ENCODE assay signal across 8 cellular contexts in genomic region chr17:39980402-39981206, GRCh38. TPM values are rescaled to one million over a fixed set of nuclear protein-coding genes. Genes with fewer than 3 reads are reported as not detected.
DNase-seq lines count a peak whose midpoint lies in the region; ATAC-seq and TF ChIP-seq lines count a peak whose summit lies in the region.

Gene PSMD3 (plus strand): TSS chr17:39980807. CDS start chr17:39980971, 164 bp downstream.

- under 1% methylated on average over 34 of the region's 82 CpGs for WGBS in SK-N-SH (ENCODE audit: low lambda C conversion rate)
- 0% methylated on average over 8 of the region's 82 CpGs; no CpG with 5 or more reads in 1 of the 2 donors for WGBS in gastroesophageal sphincter (ENCODE audit: low coverage in 1 of 2), 2 donors

- H3K9ac ChIP-seq in SK-N-SH: peak within 1 kb of the TSS; percentile 97

- H3K4me2 ChIP-seq in SK-N-SH: peak within 1 kb of the TSS; percentile 94

- H3K9me3 ChIP-seq in SK-N-SH (no peaks in the 10 kb centered on the region), gastroesophageal sphincter (no peaks in the 10 kb centered on the region)

- H3K4me1 ChIP-seq in SK-N-SH (ENCODE audit: control insufficient read depth in 1 of 2, insufficient read depth in 2 of 2, low read depth in 1 of 2, low read length in 1 of 2) (peaks cover 8% of the 10 kb centered on the region in 2 experiments), gastroesophageal sphincter (peaks cover 0 to 38% (median 17%) of the 10 kb centered on the region in 3 donors)

- H3K27ac ChIP-seq in SK-N-SH (ENCODE audit: low read depth in 2 of 2, low read length in 1 of 2): peak within 1 kb of the TSS; percentile 74 to 78
- H3K27ac ChIP-seq in gastroesophageal sphincter: peak within 1 kb of the TSS; percentile 89 to 98 (median 94)

- TF ChIP-seq RAD21 in SK-N-SH (IDR thresholded peaks at IDR 0.05; ENCODE audit: low read length): peak; percentile 89

- POLR2A ChIA-PET in SK-N-SH (lab: Yijun Ruan, JAX): interaction anchor here (0.6 to 1.9 kb wide), 7 partner anchors 8 to 133 kb away, joined by 3 to 13 read pairs (median 5); no protein-coding TSS in a partner anchor

- H3K27me3 ChIP-seq in SK-N-SH (ENCODE audit: insufficient read depth): no peaks in the 10 kb centered on the region
- H3K27me3 ChIP-seq in gastroesophageal sphincter: peaks cover 18% of the 10 kb centered on the region

- H3F3A ChIP-seq in SK-N-SH (replicated peaks; ENCODE audit: insufficient read depth): peaks cover 14% of the 10 kb centered on the region

- peaks cover 22% of the 10 kb centered on the region for H4K20me1 ChIP-seq in SK-N-SH (ENCODE audit: insufficient read depth)

- H2AFZ ChIP-seq in SK-N-SH (ENCODE audit: low read depth): peak within 1 kb of the TSS; percentile 96

- TF ChIP-seq EP300 in SK-N-SH (IDR thresholded peaks at IDR 0.05; ENCODE audit: borderline replicate concordance in 1 of 2, low read depth in 1 of 2, low read length in 1 of 2) (peak in 1 of 2 experiments; percentile 19; a peak in 1 of 4 replicates), gastroesophageal sphincter (IDR thresholded peaks at IDR 0.05) (no peak)

- H3K4me3 ChIP-seq in SK-N-SH (ENCODE audit: low read depth in 2 of 2, low read length in 1 of 2) (peak within 1 kb of the TSS; percentile 80 to 89), gastroesophageal sphincter (peak within 1 kb of the TSS; percentile 67 to 97)

- H3K79me2 ChIP-seq in SK-N-SH (ENCODE audit: insufficient read depth): peaks cover 45% of the 10 kb centered on the region

- DNase-seq in GM10266 (ENCODE audit: extremely low spot score) (peak; percentile 95), NCI-H1048 (lab: John Stamatoyannopoulos, UW) (peak; percentile 97), SK-N-SH (peak; percentile 94), non-pigmented ciliary epithelial cell (ENCODE audit: low read depth) (peak; percentile 99), superior temporal gyrus (ENCODE audit: extremely low spot score) (peak; percentile 100)
- peak; percentile 96 for DNase-seq in activated naive CD4-positive, alpha-beta T cell treated with anti-CD3 and anti-CD28 coated beads, Interleukin-2, amount 50 U/mL, for 16 hours

- peak; percentile 87 for TF ChIP-seq POLR2A in gastroesophageal sphincter (IDR thresholded peaks at IDR 0.05)

- no peaks in the 10 kb centered on the region for H3K9me2 ChIP-seq in SK-N-SH

- CTCF ChIA-PET in SK-N-SH (lab: Yijun Ruan, JAX): interaction anchor here (0.6 to 5.5 kb wide), 28 partner anchors 9 to 250 kb away, joined by 3 to 56 read pairs (median 4); partner anchors contain the start of gene MIEN1

- H3K36me3 ChIP-seq in SK-N-SH (replicated peaks in 1 of 2; ENCODE audit: control insufficient read depth in 1 of 2, insufficient read depth in 2 of 2, low read length in 1 of 2) (peaks cover 12 to 14% of the 10 kb centered on the region in 2 experiments), gastroesophageal sphincter (peaks cover 0 to 21% of the 10 kb centered on the region in 2 donors)

- TF ChIP-seq CTCF in GM10266 (IDR thresholded peaks at IDR 0.05; ENCODE audit: control insufficient read depth, insufficient read depth, low read depth, missing control alignments) (peak; percentile 76), SK-N-SH (IDR thresholded peaks at IDR 0.05) (peak; percentile 79), gastroesophageal sphincter (IDR thresholded peaks at IDR 0.05) (peak; percentile 46 to 94 (median 88))

- ATAC-seq in HG02588 (IDR thresholded peaks at IDR 0.05; ENCODE audit: unreplicated experiment) (peak; percentile 94), gastroesophageal sphincter (peak; percentile 99)

TF ChIP-seq in SK-N-SH, 30 proteins besides CTCF, POLR2A, EP300 and RAD21 (continues in another document):
- TF ChIP-seq MEF2A (IDR thresholded peaks at IDR 0.05; ENCODE audit: borderline replicate concordance, low read depth): no peak
- TF ChIP-seq POLR2AphosphoS5 (IDR thresholded peaks at IDR 0.05; ENCODE audit: low read depth, low read length): peak; percentile 88
- 0 out of 2 replicates have a peak, but pooled peaks have one; percentile 12 for TF ChIP-seq IRF3 (IDR thresholded peaks at IDR 0.05; ENCODE audit: low read depth, low read length)
- peak; percentile 93 for TF ChIP-seq MAX (IDR thresholded peaks at IDR 0.05; ENCODE audit: low read depth)
- TF ChIP-seq TCF12 (IDR thresholded peaks at IDR 0.05): peak; percentile 28; the same call in 1 of the 2 replicates
- peak; percentile 93 for TF ChIP-seq TAF1 (IDR thresholded peaks at IDR 0.05; ENCODE audit: borderline replicate concordance, low read depth, low read length)
- peak; percentile 90 for TF ChIP-seq CHD2 (IDR thresholded peaks at IDR 0.05; ENCODE audit: low read length, partially characterized antibody)
- TF ChIP-seq GATA2 (CRISPR knock-in tag; IDR thresholded peaks at IDR 0.05): no peak; the same call in 1 of the 2 replicates
- no peak for TF ChIP-seq USF2 (IDR thresholded peaks at IDR 0.05; ENCODE audit: borderline replicate concordance, low read depth, low read length)
- no peak for TF ChIP-seq JUND (IDR thresholded peaks at IDR 0.05)
- TF ChIP-seq FOXJ3 (CRISPR knock-in tag; IDR thresholded peaks at IDR 0.05): peak; percentile 40; the same call in 1 of the 2 replicates
- TF ChIP-seq NRF1 (IDR thresholded peaks at IDR 0.05; ENCODE audit: low read depth, low read length): no peak
- TF ChIP-seq SIN3A (IDR thresholded peaks at IDR 0.05; ENCODE audit: borderline replicate concordance, low read depth, low read length): peak; percentile 92; the same call in 1 of the 2 replicates
- TF ChIP-seq REST (IDR thresholded peaks at IDR 0.05; ENCODE audit: low read depth, low read length): peak; percentile 64
- TF ChIP-seq SMC3 (IDR thresholded peaks at IDR 0.05; ENCODE audit: low read depth, low read length): peak; percentile 93
- TF ChIP-seq TEAD4 (IDR thresholded peaks at IDR 0.05; ENCODE audit: borderline replicate concordance, insufficient read depth): 0 out of 2 replicates have a peak, but pooled peaks have one; percentile 9
- no peak for TF ChIP-seq RXRA (IDR thresholded peaks at IDR 0.05; ENCODE audit: borderline replicate concordance, low read depth)
- peak; percentile 40; the same call in 1 of the 2 replicates for TF ChIP-seq RCOR1 (IDR thresholded peaks at IDR 0.05; ENCODE audit: low read length)
- TF ChIP-seq, protein P1, sequence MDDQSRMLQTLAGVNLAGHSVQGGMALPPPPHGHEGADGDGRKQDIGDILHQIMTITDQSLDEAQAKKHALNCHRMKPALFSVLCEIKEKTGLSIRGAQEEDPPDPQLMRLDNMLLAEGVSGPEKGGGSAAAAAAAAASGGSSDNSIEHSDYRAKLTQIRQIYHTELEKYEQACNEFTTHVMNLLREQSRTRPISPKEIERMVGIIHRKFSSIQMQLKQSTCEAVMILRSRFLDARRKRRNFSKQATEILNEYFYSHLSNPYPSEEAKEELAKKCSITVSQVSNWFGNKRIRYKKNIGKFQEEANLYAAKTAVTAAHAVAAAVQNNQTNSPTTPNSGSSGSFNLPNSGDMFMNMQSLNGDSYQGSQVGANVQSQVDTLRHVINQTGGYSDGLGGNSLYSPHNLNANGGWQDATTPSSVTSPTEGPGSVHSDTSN (IDR thresholded peaks at IDR 0.05): no peak

RNA-seq across cellular contexts. Expression of gene PSMD3, which starts in this region (rescaled TPM):
- 87.6 and 104 TPM in 2 replicates for polyA plus RNA-seq in SK-N-SH (2012; rRNA removed)
- polyA plus RNA-seq in SK-N-SH (2012; cell fraction: cytosol; rRNA removed): 57.9 and 80.3 TPM in 2 replicates
- 104 and 122 TPM in 2 replicates for polyA plus RNA-seq in SK-N-SH (2012; cell fraction: nucleus; rRNA removed)
- total RNA-seq in gastroesophageal sphincter: 100 to 1,000 TPM in 1 of 4 donors, 10 to 100 TPM in 3; 65.1 to 105 (median 78.8) TPM

Comparison
In these comparisons a context has a peak if more than half of its experiments do, and no peak if none do; other contexts are left out.
1. Peak in every context shown above with its lines: DNase-seq, ATAC-seq, H3K4me3 ChIP-seq and H3K27ac ChIP-seq.